ENCODE assay signal across 12 cellular contexts in the genomic region with DNA sequence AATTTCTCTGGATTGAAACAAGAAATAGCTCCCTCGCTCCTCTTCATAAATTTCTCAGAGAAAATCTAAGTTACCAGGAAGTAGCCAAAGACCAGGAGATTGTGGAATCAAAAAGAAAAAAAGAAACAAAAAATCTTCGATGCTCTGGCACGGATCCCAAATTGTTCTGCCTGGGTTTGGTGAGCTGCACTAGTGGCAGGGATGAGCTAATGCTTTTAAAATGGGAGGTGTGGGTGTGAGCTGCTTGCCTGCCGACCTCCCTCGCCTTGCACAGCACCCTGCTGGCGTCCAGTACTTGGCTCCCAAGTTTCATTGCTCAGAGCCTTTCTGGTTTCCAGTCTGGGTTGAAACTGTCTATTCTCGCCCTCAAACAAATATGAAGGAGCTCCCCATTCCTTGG. TPM values are rescaled to one million over a fixed set of nuclear protein-coding genes. Genes with fewer than 3 reads are reported as not detected.
DNase-seq lines count a peak whose midpoint lies in the region; FAIRE-seq and TF ChIP-seq lines count a peak whose summit lies in the region.
"Had no signal": no experiment of that assay in that cellular context is flagged by ENCODE, and none has a peak within 500 bp of the region (broad histone marks: within the 10 kb centered on the region; RNA-seq: fewer than 3 reads in every experiment).

No MANE protein-coding gene starts in this region.

- no peaks in the 10 kb centered on the region for H3K9me3 ChIP-seq in MG63
- no peaks in the 10 kb centered on the region for H3K9me3 ChIP-seq in H1 (ENCODE audit: insufficient read depth in 2 of 2, low read depth in 1 of 2, low read length in 1 of 2)
- H3K9me3 ChIP-seq in mesenchymal stem cell (ENCODE audit: control insufficient read depth, low read length), result no peaks in the 10 kb centered on the region
- no peaks in the 10 kb centered on the region for H3K9me3 ChIP-seq in tibial nerve

- H3K4me3 ChIP-seq in MG63 (peak overlapping the region; percentile 67), H1 (ENCODE audit: extremely low read depth in 1 of 4, insufficient read depth in 2 of 4, low read depth in 3 of 4, low read length in 4 of 4) (no peak overlapping the region), mesenchymal stem cell (ENCODE audit: insufficient read depth in 1 of 2, low read depth in 1 of 2, low read length in 2 of 2) (peak overlapping the region in 1 of 2 experiments; percentile 99), tibial nerve (peak overlapping the region; percentile 59 to 93 (median 90))

- no peak overlapping the region for H4K91ac ChIP-seq in H1 (replicated peaks; ENCODE audit: insufficient read length, low read length)
- H4K91ac ChIP-seq in mesenchymal stem cell (ENCODE audit: low read length), result no peak overlapping the region

- no peaks in the 10 kb centered on the region for H3K9me3 Mint-ChIP-seq in activated CD4-positive, alpha-beta T cell treated with anti-CD3 and anti-CD28 coated beads, Interleukin-2, amount 10 ng/mL, durations not matched to agents 24 days and 14 days

- no peaks in the 10 kb centered on the region for H3K79me1 ChIP-seq in H1 (ENCODE audit: low read depth, low read length)
- no peaks in the 10 kb centered on the region for H3K79me1 ChIP-seq in mesenchymal stem cell (replicated peaks; ENCODE audit: low read length, poor library complexity, severe bottlenecking)

- no peaks in the 10 kb centered on the region for H3K36me3 Mint-ChIP-seq in activated CD4-positive, alpha-beta T cell treated with anti-CD3 and anti-CD28 coated beads, Interleukin-2, amount 10 ng/mL, durations not matched to agents 24 days and 14 days (ENCODE audit: low read depth)

- H3K27ac ChIP-seq in H1 (ENCODE audit: low read depth, low read length), result no peak overlapping the region
- H3K27ac ChIP-seq in mesenchymal stem cell (ENCODE audit: low read length, poor library complexity, severe bottlenecking), result no peak overlapping the region
- H3K27ac ChIP-seq in tibial nerve, result peak overlapping the region; percentile 76 to 94 (median 84)

- H2BK120ac ChIP-seq in H1 (replicated peaks; ENCODE audit: low read depth, low read length) (no peak overlapping the region), mesenchymal stem cell (ENCODE audit: low read depth, low read length) (no peak overlapping the region)

- no peak overlapping the region for H3K56ac ChIP-seq in H1 (replicated peaks; ENCODE audit: insufficient read length, low read depth, low read length)

- H2AK5ac ChIP-seq in H1 (ENCODE audit: low read depth, low read length) (0 out of 2 replicates have a peak overlapping the region, but pooled peaks have one; percentile 39), mesenchymal stem cell (ENCODE audit: low read length, severe bottlenecking) (no peak overlapping the region)

- H3K4ac ChIP-seq in H1 (replicated peaks; ENCODE audit: insufficient read length, low read depth, low read length) (no peak overlapping the region), mesenchymal stem cell (ENCODE audit: low read depth in 1 of 2, low read length in 2 of 2) (no peak overlapping the region)

- H3K23ac ChIP-seq in H1 (ENCODE audit: insufficient read length) (no peak overlapping the region), mesenchymal stem cell (ENCODE audit: low read length in 2 of 2) (no peak overlapping the region)

- H4K20me1 ChIP-seq in H1 (replicated peaks in 1 of 2; ENCODE audit: control insufficient read depth in 1 of 2, insufficient read depth in 2 of 2, low read length in 2 of 2), result peaks cover 8 to 25% of the 10 kb centered on the region in 2 experiments

- H2BK12ac ChIP-seq in H1 (ENCODE audit: low read depth, low read length) (no peak overlapping the region), mesenchymal stem cell (ENCODE audit: low read length in 2 of 2) (no peak overlapping the region)

- TF ChIP-seq RAD21 in H1 (IDR thresholded peaks at IDR 0.05 in 1 of 2, conservative IDR thresholded peaks at IDR 0.05 in 1 of 2; ENCODE audit: low read depth in 2 of 2, low read length in 2 of 2), result no peak

- H3K27ac Mint-ChIP-seq in activated CD4-positive, alpha-beta T cell treated with anti-CD3 and anti-CD28 coated beads, Interleukin-2, amount 10 ng/mL, durations not matched to agents 24 days and 14 days, result no peak overlapping the region
- H3K27ac Mint-ChIP-seq: activated CD8-positive, alpha-beta T cell treated with anti-CD3 and anti-CD28 coated beads, Interleukin-2, amount 10 ng/mL, durations not matched to agents 7 days and 5 days had no signal

- no peak for TF ChIP-seq POLR2A in H1 (IDR thresholded peaks at IDR 0.05; ENCODE audit: control extremely low read depth in 1 of 2, low read depth in 2 of 2, low read length in 2 of 2)
- TF ChIP-seq POLR2A in tibial nerve (IDR thresholded peaks at IDR 0.05), result no peak

- no peak for TF ChIP-seq CTCF in H1 (IDR thresholded peaks at IDR 0.05; ENCODE audit: control extremely low read depth in 1 of 3, insufficient read depth in 1 of 3, low read depth in 1 of 3, low read length in 3 of 3)
- TF ChIP-seq CTCF in tibial nerve (IDR thresholded peaks at IDR 0.05), result no peak

- CTCF ChIA-PET in H1 (lab: Charles Lee; ENCODE audit: partially characterized antibody), result interaction anchor here (1.2 to 12.8 kb wide), 6 partner anchors 8 to 145 kb away, joined by 3 to 167 read pairs (median 5); no protein-coding TSS in a partner anchor

- H3K9ac ChIP-seq in H1 (replicated peaks in 1 of 4; ENCODE audit: extremely low read depth in 1 of 4, low read depth in 3 of 4, low read length in 3 of 4), result no peak overlapping the region
- peak overlapping the region; percentile 96 for H3K9ac ChIP-seq in mesenchymal stem cell (ENCODE audit: low read length)

- H3K79me2 ChIP-seq in H1 (ENCODE audit: control insufficient read depth in 1 of 2, insufficient read depth in 2 of 2, low read length in 2 of 2), result no peaks in the 10 kb centered on the region

- WGBS in H1 (ENCODE audit: extremely low coverage in 1 of 2, insufficient coverage in 1 of 2, insufficient read length in 1 of 2, insufficient replicate concordance in 2 of 2, low coverage in 1 of 2, low lambda C conversion rate in 2 of 2, missing lambda C conversion rate in 1 of 2), 2 experiments, result 81% methylated on average over 7 of the region's 7 CpGs; no CpG with 5 or more reads in 1 of the 2 experiments
- WGBS in mesenchymal stem cell, result 74% methylated on average over 6 of the region's 7 CpGs
- WGBS in tibial nerve, 2 donors, result 8 to 20% methylated on average over 7 of the region's 7 CpGs

- peaks cover 43% of the 10 kb centered on the region for H3K27me3 Mint-ChIP-seq in activated CD4-positive, alpha-beta T cell treated with anti-CD3 and anti-CD28 coated beads, Interleukin-2, amount 10 ng/mL, durations not matched to agents 24 days and 14 days

- TF ChIP-seq EP300 in H1 (IDR thresholded peaks at IDR 0.05; ENCODE audit: borderline replicate concordance in 1 of 2, low read depth in 2 of 2, low read length in 2 of 2) (no peak), tibial nerve (IDR thresholded peaks at IDR 0.05) (no peak)

- no peak overlapping the region for H2BK20ac ChIP-seq in H1 (ENCODE audit: low read length)

- peaks cover 2% of the 10 kb centered on the region for H3K4me1 Mint-ChIP-seq in activated CD4-positive, alpha-beta T cell treated with anti-CD3 and anti-CD28 coated beads, Interleukin-2, amount 10 ng/mL, durations not matched to agents 24 days and 14 days

- H3K4me2 ChIP-seq in H1 (ENCODE audit: insufficient read depth in 1 of 2, low read depth in 2 of 2, low read length in 2 of 2) (peak overlapping the region in 1 of 2 experiments; percentile 80; a peak in 1 of 4 replicates), mesenchymal stem cell (ENCODE audit: low read length, poor library complexity, severe bottlenecking) (no peak overlapping the region)

- no peak overlapping the region for H4K5ac ChIP-seq in H1 (ENCODE audit: insufficient read length, low read depth, low read length)

- POLR2A ChIA-PET in H1 (lab: Charles Lee; ENCODE audit: partially characterized antibody), result interaction anchor here (0.8 kb wide), 1 partner anchor 15 kb away, joined by 3 read pairs; no protein-coding TSS in a partner anchor

- H3K27me3 ChIP-seq in MG63 (no peaks in the 10 kb centered on the region), H1 (replicated peaks in 1 of 4; ENCODE audit: control insufficient read depth in 3 of 4, extremely low read depth in 1 of 4, insufficient read depth in 3 of 4, low read length in 3 of 4) (peaks cover 0 to 33% (median 24%) of the 10 kb centered on the region in 4 experiments; a peak in 5 of 7 replicates), mesenchymal stem cell (ENCODE audit: control insufficient read depth in 1 of 2, insufficient read depth in 1 of 2, low read length in 2 of 2) (peaks cover 0 to 22% of the 10 kb centered on the region in 2 experiments), tibial nerve (no peaks in the 10 kb centered on the region)

- H4K8ac ChIP-seq in H1 (ENCODE audit: extremely low read depth, insufficient read depth, low read length) (no peak overlapping the region), mesenchymal stem cell (ENCODE audit: low read length) (no peak overlapping the region)

- H3K36me3 ChIP-seq in MG63, result 0 out of 2 replicates have a peak, but pooled peaks cover 8% of the 10 kb centered on the region
- no peaks in the 10 kb centered on the region for H3K36me3 ChIP-seq in H1 (ENCODE audit: control insufficient read depth in 2 of 4, insufficient read depth in 4 of 4, low read length in 3 of 4)
- H3K36me3 ChIP-seq in mesenchymal stem cell (ENCODE audit: control insufficient read depth in 1 of 2, insufficient read depth in 2 of 2, low read depth in 1 of 2, low read length in 2 of 2), result peaks cover 0 to 29% of the 10 kb centered on the region in 2 experiments
- H3K36me3 ChIP-seq in tibial nerve, result peaks cover 0 to 12% (median 0%) of the 10 kb centered on the region in 3 donors

- H3K18ac ChIP-seq in H1 (ENCODE audit: extremely low read depth, low read length) (no peak overlapping the region), mesenchymal stem cell (ENCODE audit: low read depth in 1 of 2, low read length in 2 of 2) (peak overlapping the region in 1 of 2 experiments; percentile 27)

- H3K4me1 ChIP-seq in H1 (replicated peaks in 1 of 4; ENCODE audit: control insufficient read depth in 3 of 4, insufficient read depth in 4 of 4, low read length in 3 of 4), result peaks cover 3 to 20% (median 9%) of the 10 kb centered on the region in 4 experiments
- peaks cover 9% of the 10 kb centered on the region for H3K4me1 ChIP-seq in mesenchymal stem cell (ENCODE audit: control insufficient read depth, insufficient read depth, low read depth, low read length)
- peaks cover 0 to 65% (median 40%) of the 10 kb centered on the region in 4 donors for H3K4me1 ChIP-seq in tibial nerve

- no peak overlapping the region for H3K4me3 Mint-ChIP-seq in activated CD4-positive, alpha-beta T cell treated with anti-CD3 and anti-CD28 coated beads, Interleukin-2, amount 10 ng/mL, durations not matched to agents 24 days and 14 days
- H3K4me3 Mint-ChIP-seq: activated CD8-positive, alpha-beta T cell treated with anti-CD3 and anti-CD28 coated beads, Interleukin-2, amount 10 ng/mL, durations not matched to agents 7 days and 5 days had no signal

- no peak overlapping the region for H2BK5ac ChIP-seq in H1 (ENCODE audit: low read depth, low read length)
- no peak overlapping the region for H2BK5ac ChIP-seq in mesenchymal stem cell (ENCODE audit: low read depth, low read length, poor library complexity, severe bottlenecking)

- intact Hi-C loops in activated CD4-positive, alpha-beta T cell treated with anti-CD3 and anti-CD28 coated beads, Interleukin-2, amount 10 ng/mL, durations not matched to agents 24 days and 14 days (cut with micrococcal nuclease), result no loop called here

- DNase-seq in MG63 (peak; percentile 78), H1 (ENCODE audit: low read depth in 1 of 2, low spot score in 2 of 2) (no peak), mesenchymal stem cell (no peak), tibial nerve (ENCODE audit: low spot score in 2 of 2) (no peak), C1 segment of cervical spinal cord (lab: John Stamatoyannopoulos, UW) (no peak), NCI-H2227 treated with DMSO at 0.1 percent for 48 hours (lab: John Stamatoyannopoulos, UW) (no peak), SKM-1 (lab: John Stamatoyannopoulos, UW; ENCODE audit: unreplicated experiment) (no peak)
- no peak for DNase-seq in activated CD4-positive, alpha-beta T cell treated with anti-CD3 and anti-CD28 coated beads, Interleukin-2, amount 10 ng/mL, durations not matched to agents 24 days and 14 days
- DNase-seq: activated CD8-positive, alpha-beta T cell treated with anti-CD3 and anti-CD28 coated beads, Interleukin-2, amount 10 ng/mL, durations not matched to agents 7 days and 5 days; central memory CD4-positive, alpha-beta T cell; NCI-H1048; stimulated activated CD4-positive, alpha-beta T cell treated with anti-CD3 and anti-CD28 coated beads, Interleukin-1b, Interleukin-23, amount 100 ng/mL, for 48 hours had no signal

- no peak overlapping the region for H3K14ac ChIP-seq in H1 (ENCODE audit: insufficient read length)
- no peak overlapping the region for H3K14ac ChIP-seq in mesenchymal stem cell (ENCODE audit: low read length in 2 of 2)

- no peak for FAIRE-seq in H1 (lab: Jason Lieb, UNC)

- H2BK15ac ChIP-seq in H1 (ENCODE audit: low read length), result no peak overlapping the region
- H2BK15ac ChIP-seq in mesenchymal stem cell (ENCODE audit: low read depth, poor library complexity, severe bottlenecking), result no peak overlapping the region

- H2AFZ ChIP-seq in H1 (ENCODE audit: low read length) (no peak overlapping the region), mesenchymal stem cell (ENCODE audit: low read depth, low read length) (no peak overlapping the region)

- H3K23me2 ChIP-seq in H1 (ENCODE audit: low read depth, low read length), result peaks cover 9% of the 10 kb centered on the region; the same call in 1 of the 2 replicates

RNA-seq across cellular contexts. Expression of a gene that starts 2.5 kb away (rescaled TPM):
- 63.3 and 67.5 TPM in 2 replicates for total RNA-seq in MG63 (2014; rRNA removed; shearing (Covaris generic); ENCODE audit: low replicate concordance)
- 4.7 and 4.8 TPM in 2 replicates for total RNA-seq in H1 (2021; fragmentation: NEBNext Ultra II Directional; extraction: Animal tissue kit (Norgen Biotek cat#: 25700))
- polyA plus RNA-seq in H1 (2011; rRNA removed), result 1.1 and 1.3 TPM in 2 replicates
- polyA plus RNA-seq in H1 (2011; cell fraction: cytosol; rRNA removed), result 1.1 TPM
- polyA plus RNA-seq in H1 (2011; cell fraction: nucleus; rRNA removed), result 0.94 TPM
- polyA plus RNA-seq in H1 (2012, experiment 1 of 2), result 1.5 to 1.9 TPM (median 1.6 TPM) in 4 replicates
- polyA plus RNA-seq in H1 (2012, experiment 2 of 2), result 1.4 TPM
- polyA plus RNA-seq in H1 (2013, experiment 1 of 2), result 4.1 TPM
- polyA plus RNA-seq in H1 (2013, experiment 2 of 2), result 5.0 TPM
- 2.1 and 2.2 TPM in 2 replicates for polyA minus RNA-seq in H1 (2011; rRNA and poly(A)+ RNA removed)
- 1.3 TPM for polyA minus RNA-seq in H1 (2011; cell fraction: cytosol; rRNA and poly(A)+ RNA removed)
- polyA minus RNA-seq in H1 (2011; cell fraction: nucleus; rRNA and poly(A)+ RNA removed), result 1.4 TPM
- 319 TPM for polyA plus RNA-seq in mesenchymal stem cell (2013, experiment 1 of 2)
- 317 TPM for polyA plus RNA-seq in mesenchymal stem cell (2013, experiment 2 of 2)
- 1,000 to 10,000 TPM in 1 of 4 donors, 100 to 1,000 TPM in 3; 300 to 1,106 (median 939) TPM for total RNA-seq in tibial nerve
- total RNA-seq in activated CD4-positive, alpha-beta T cell treated with anti-CD3 and anti-CD28 coated beads, Interleukin-2, amount 10 ng/mL, durations not matched to agents 24 days and 14 days, result not detected in 2 replicates
- total RNA-seq: activated CD8-positive, alpha-beta T cell treated with anti-CD3 and anti-CD28 coated beads, Interleukin-2, amount 10 ng/mL, durations not matched to agents 7 days and 5 days had no signal

Comparison
In these comparisons a context has a peak if more than half of its experiments do, and no peak if none do; other contexts are left out.
1. H3K4me3 ChIP-seq: peak in MG63 (single experiment) and tibial nerve (4 of 4); none in H1 (0 of 4).
2. H3K27ac ChIP-seq: peak in tibial nerve (4 of 4); none in H1 (single experiment) and mesenchymal stem cell (single experiment).
3. RNA of a gene that starts 2.5 kb away (total RNA-seq): 300 to 1,106 TPM in tibial nerve and 63.3 to 67.5 TPM in MG63; 4.7 to 4.8 TPM in H1 and not detected in activated CD4-positive, alpha-beta T cell treated with anti-CD3 and anti-CD28 coated beads, Interleukin-2, amount 10 ng/mL, durations not matched to agents 24 days and 14 days; every median in the first group is over 10 times any median in the second.